15 cellular contexts compared by ENCODE assay signal in genomic region chr16:9002042-9002441, GRCh38.
"Had no signal": no experiment of that assay in that cellular context is flagged by ENCODE, and none has a peak within 500 bp of the region (broad histone marks: within the 10 kb centered on the region; RNA-seq: fewer than 3 reads in every experiment).

No MANE protein-coding gene starts in this region.

- H3K27ac Mint-ChIP-seq: memory B cell; natural killer cell treated with Interleukin-12 subunit alpha and Interleukin-12 subunit beta and Interleukin-15 and Interleukin-18, amount 100 ng/mL, for 72 hours; neural progenitor cell; stimulated activated effector memory CD8-positive, alpha-beta T cell treated with anti-CD3 and anti-CD28 coated beads, Interleukin-12 subunit alpha, Interleukin-12 subunit beta, amount 100 ng/mL, for 72 hours had no signal

- ATAC-seq: heart left ventricle; left lobe of liver; natural killer cell treated with Interleukin-12 subunit alpha and Interleukin-12 subunit beta and Interleukin-15 and Interleukin-18, amount 100 ng/mL, for 72 hours; sciatic nerve; stimulated activated effector memory CD8-positive, alpha-beta T cell treated with anti-CD3 and anti-CD28 coated beads, Interleukin-12 subunit alpha, Interleukin-12 subunit beta, amount 100 ng/mL, for 72 hours had no signal

- H3K4me3 Mint-ChIP-seq: memory B cell; natural killer cell treated with Interleukin-12 subunit alpha and Interleukin-12 subunit beta and Interleukin-15 and Interleukin-18, amount 100 ng/mL, for 72 hours; neural progenitor cell; stimulated activated effector memory CD8-positive, alpha-beta T cell treated with anti-CD3 and anti-CD28 coated beads, Interleukin-12 subunit alpha, Interleukin-12 subunit beta, amount 100 ng/mL, for 72 hours had no signal

- H3K9me3 Mint-ChIP-seq: memory B cell; natural killer cell treated with Interleukin-12 subunit alpha and Interleukin-12 subunit beta and Interleukin-15 and Interleukin-18, amount 100 ng/mL, for 72 hours; neural progenitor cell; stimulated activated effector memory CD8-positive, alpha-beta T cell treated with anti-CD3 and anti-CD28 coated beads, Interleukin-12 subunit alpha, Interleukin-12 subunit beta, amount 100 ng/mL, for 72 hours had no signal

- H3K36me3 Mint-ChIP-seq: memory B cell; natural killer cell treated with Interleukin-12 subunit alpha and Interleukin-12 subunit beta and Interleukin-15 and Interleukin-18, amount 100 ng/mL, for 72 hours; neural progenitor cell; stimulated activated effector memory CD8-positive, alpha-beta T cell treated with anti-CD3 and anti-CD28 coated beads, Interleukin-12 subunit alpha, Interleukin-12 subunit beta, amount 100 ng/mL, for 72 hours had no signal

- H3K4me1 Mint-ChIP-seq: memory B cell; stimulated activated effector memory CD8-positive, alpha-beta T cell treated with anti-CD3 and anti-CD28 coated beads, Interleukin-12 subunit alpha, Interleukin-12 subunit beta, amount 100 ng/mL, for 72 hours had no signal

- DNase-seq: dorsolateral prefrontal cortex; effector CD4-positive, alpha-beta T cell; kidney; stimulated activated CD4-positive, alpha-beta T cell treated with anti-CD3 and anti-CD28 coated beads, Interleukin-12 subunit alpha, Interleukin-12 subunit beta, amount 100 ng/mL, for 4 hours; stimulated activated CD4-positive, alpha-beta T cell treated with anti-CD3 and anti-CD28 coated beads, Interleukin-1b, Interleukin-23, amount 100 ng/mL, for 48 hours; stimulated activated CD4-positive, alpha-beta T cell treated with anti-CD3 and anti-CD28 coated beads, Interleukin-4, amount 100 ng/mL, for 1 hour; stimulated activated naive CD4-positive, alpha-beta T cell treated with Interleukin-2 at 50 U/mL for 16 hours; upper lobe of left lung had no signal
